1 cellular context compared by ENCODE assay signal in the genomic region with DNA sequence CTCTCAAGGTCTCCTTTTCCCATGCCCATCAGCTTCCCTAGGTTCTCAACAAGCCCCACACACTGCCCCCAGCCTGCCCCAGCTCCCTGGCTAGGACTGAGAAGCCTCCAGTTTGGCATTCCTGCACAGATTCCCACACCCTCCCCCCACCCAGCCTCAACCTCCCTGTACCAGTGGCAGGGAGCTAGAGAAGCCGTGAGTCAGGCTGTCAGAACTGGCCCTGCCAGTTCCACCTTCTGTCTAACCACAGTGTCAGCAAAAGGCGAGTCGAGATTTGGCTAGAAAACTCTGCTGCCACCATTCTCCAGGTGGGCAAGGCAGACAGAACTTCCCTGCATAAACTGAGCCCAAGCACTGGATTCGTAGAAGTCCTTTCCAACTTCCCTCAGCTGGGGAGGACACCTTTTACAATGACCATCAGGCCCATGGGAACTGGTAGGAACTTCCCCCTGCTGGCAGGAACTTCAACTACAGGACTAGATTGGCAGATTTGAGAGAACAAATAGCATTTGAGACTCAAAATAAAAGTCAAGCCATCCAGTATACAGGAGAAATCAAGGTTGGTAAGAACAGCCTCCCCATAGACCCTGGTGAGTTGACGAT.
TF ChIP-seq lines count a peak whose summit lies in the region.

No MANE protein-coding gene starts in this region.

TF ChIP-seq in IMR-90, 13 proteins besides CTCF, POLR2A, EP300 and RAD21:
- TF ChIP-seq RCOR1 (IDR thresholded peaks at IDR 0.05; ENCODE audit: insufficient replicate concordance, low read length) = no peak
- no peak for TF ChIP-seq NFE2L2 (IDR thresholded peaks at IDR 0.05; ENCODE audit: low read depth, low read length)
- no peak for TF ChIP-seq CEBPB (IDR thresholded peaks at IDR 0.05; ENCODE audit: low read depth, low read length)
- no peak for TF ChIP-seq MAFK (IDR thresholded peaks at IDR 0.05; ENCODE audit: low read depth, low read length)
- TF ChIP-seq SMC3 (IDR thresholded peaks at IDR 0.05; ENCODE audit: low read depth, low read length) = peak; percentile 63
- no peak for TF ChIP-seq MAZ (IDR thresholded peaks at IDR 0.05; ENCODE audit: borderline replicate concordance, low read depth, low read length)
